ENCODE assay signal across 28 cellular contexts in the genomic region with DNA sequence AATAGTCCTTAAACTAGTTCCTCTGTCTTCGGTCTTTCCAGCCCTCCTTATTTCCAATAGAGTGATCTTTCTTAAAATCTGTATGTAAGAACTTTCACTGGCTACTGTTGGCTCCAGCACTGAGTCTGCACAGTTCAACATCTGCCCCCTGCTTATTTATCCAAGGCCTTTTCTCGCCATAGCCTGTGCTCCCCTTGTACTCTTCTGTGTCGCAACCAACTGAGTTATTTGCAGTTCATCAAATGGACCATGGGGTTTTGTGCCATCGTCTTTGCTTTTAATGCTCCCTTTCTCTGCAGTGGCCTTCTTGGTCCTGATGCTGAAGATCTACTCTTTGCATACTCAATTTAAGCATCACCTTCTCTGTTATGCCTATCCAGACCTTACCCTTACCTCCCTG.
"Had no signal": no experiment of that assay in that cellular context is flagged by ENCODE, and none has a peak within 500 bp of the region (broad histone marks: within the 10 kb centered on the region; RNA-seq: fewer than 3 reads in every experiment).

No MANE protein-coding gene starts in this region.

- H3K4me3 ChIP-seq: colonic mucosa, coronary artery, dorsolateral prefrontal cortex, esophagus muscularis mucosa, esophagus squamous epithelium, gastrocnemius medialis, gastroesophageal sphincter, heart left ventricle, heart right ventricle had no signal

- H3K4me1 ChIP-seq: esophagus muscularis mucosa, esophagus squamous epithelium, foreskin keratinocyte, gastrocnemius medialis, heart left ventricle, heart right ventricle had no signal

- DNase-seq: colonic mucosa; cortex of kidney; dermis blood vessel endothelial cell; dorsolateral prefrontal cortex; effector CD4-positive, alpha-beta T cell; effector CD8-positive, alpha-beta T cell; effector memory CD4-positive, alpha-beta T cell; effector memory CD8-positive, alpha-beta T cell; endodermal cell; erythroblast; esophagus squamous epithelium; foreskin fibroblast; foreskin keratinocyte; foreskin melanocyte; gastrocnemius medialis; glutamatergic neuron; head of caudate nucleus; heart left ventricle; heart right ventricle had no signal

- FAIRE-seq: colon, endometrium, endothelial cell of umbilical vein, frontal cortex had no signal

- H3K36me3 ChIP-seq: colonic mucosa, esophagus muscularis mucosa, esophagus squamous epithelium, gastrocnemius medialis, gastroesophageal sphincter, heart left ventricle, heart right ventricle had no signal

- H3K27ac ChIP-seq: colonic mucosa, coronary artery, dorsolateral prefrontal cortex, epithelial cell of prostate, esophagus muscularis mucosa, esophagus squamous epithelium, foreskin keratinocyte, gastrocnemius medialis, gastroesophageal sphincter, heart left ventricle, heart right ventricle had no signal

- H3K27me3 ChIP-seq: colonic mucosa, esophagus muscularis mucosa, esophagus squamous epithelium, foreskin keratinocyte, gastrocnemius medialis, gastroesophageal sphincter, heart left ventricle, heart right ventricle had no signal

- H3K9me3 ChIP-seq: colonic mucosa, esophagus muscularis mucosa, esophagus squamous epithelium, gastrocnemius medialis, gastroesophageal sphincter, heart left ventricle, heart right ventricle had no signal

- ATAC-seq: effector memory CD8-positive, alpha-beta T cell; esophagus mucosa; foreskin keratinocyte; gastrocnemius medialis; gastroesophageal sphincter; heart left ventricle; heart right ventricle had no signal
